In genomic region chr17:71084219-71084618, GRCh38 we compare ENCODE assay signal across 8 cellular contexts.
DNase-seq lines count a peak whose midpoint lies in the region; ATAC-seq, FAIRE-seq and TF ChIP-seq lines count a peak whose summit lies in the region.

No MANE protein-coding gene starts in this region.

- H3K4me1 ChIP-seq in SJCRH30 (no peaks in the 10 kb centered on the region), iPS DF 6.9 (ENCODE audit: control insufficient read depth, insufficient read depth, low read length) (no peaks in the 10 kb centered on the region)

- DNase-seq in COLO829 (ENCODE audit: low spot score) (peak; percentile 28), HFF-Myc (ENCODE audit: extremely low read depth, low read depth) (peak; percentile 27), SJCRH30 (peak; percentile 43 to 67), iPS DF 6.9 (ENCODE audit: low read depth, low spot score) (peak; percentile 52), GM19239 (ENCODE audit: insufficient read length, low spot score) (no peak), SW480 (ENCODE audit: low spot score) (no peak)

- H3K4me3 ChIP-seq in HFF-Myc (replicated peaks; ENCODE audit: low read depth, low read length) (no peak overlapping the region), SJCRH30 (no peak overlapping the region), iPS DF 6.9 (ENCODE audit: low read length) (no peak overlapping the region)

- TF ChIP-seq CTCF in HFF-Myc (IDR thresholded peaks at IDR 0.05; ENCODE audit: low read depth, low read length, missing control alignments) = peak; percentile 56

- FAIRE-seq in GM19239 (lab: Jason Lieb, UNC) = no peak

- H3K9me3 ChIP-seq in SJCRH30 (replicated peaks) = no peaks in the 10 kb centered on the region
- no peaks in the 10 kb centered on the region for H3K9me3 ChIP-seq in iPS DF 6.9 (ENCODE audit: control insufficient read depth, insufficient read depth, low read length)

- H3K27me3 ChIP-seq in SJCRH30 = 0 out of 2 replicates have a peak, but pooled peaks cover 6% of the 10 kb centered on the region
- H3K27me3 ChIP-seq in iPS DF 6.9 (ENCODE audit: control insufficient read depth, insufficient read depth, low read length) = no peaks in the 10 kb centered on the region

- ATAC-seq in GM18511 (IDR thresholded peaks at IDR 0.05; ENCODE audit: unreplicated experiment) = no peak
- ATAC-seq in HG03442 (IDR thresholded peaks at IDR 0.05; ENCODE audit: unreplicated experiment) = no peak

- H3K27ac ChIP-seq in SJCRH30 = no peak overlapping the region
- no peak overlapping the region for H3K27ac ChIP-seq in iPS DF 6.9 (ENCODE audit: low read length)

- H3K36me3 ChIP-seq in SJCRH30 (no peaks in the 10 kb centered on the region), iPS DF 6.9 (ENCODE audit: control insufficient read depth, insufficient read depth, low read length) (no peaks in the 10 kb centered on the region)

- no CpG with 5 or more reads among the region's 5 CpGs for whole genome bisulfite sequencing in iPS DF 6.9 (ENCODE audit: insufficient coverage, insufficient read length)

Comparison
In these comparisons a context has a peak if more than half of its experiments do, and no peak if none do; other contexts are left out.
1. DNase-seq: peak in COLO829 (single experiment), HFF-Myc (single experiment), SJCRH30 (2 of 2) and iPS DF 6.9 (single experiment); none in GM19239 (single experiment) and SW480 (single experiment).